ENCODE assay signal across 8 cellular contexts in the genomic region with DNA sequence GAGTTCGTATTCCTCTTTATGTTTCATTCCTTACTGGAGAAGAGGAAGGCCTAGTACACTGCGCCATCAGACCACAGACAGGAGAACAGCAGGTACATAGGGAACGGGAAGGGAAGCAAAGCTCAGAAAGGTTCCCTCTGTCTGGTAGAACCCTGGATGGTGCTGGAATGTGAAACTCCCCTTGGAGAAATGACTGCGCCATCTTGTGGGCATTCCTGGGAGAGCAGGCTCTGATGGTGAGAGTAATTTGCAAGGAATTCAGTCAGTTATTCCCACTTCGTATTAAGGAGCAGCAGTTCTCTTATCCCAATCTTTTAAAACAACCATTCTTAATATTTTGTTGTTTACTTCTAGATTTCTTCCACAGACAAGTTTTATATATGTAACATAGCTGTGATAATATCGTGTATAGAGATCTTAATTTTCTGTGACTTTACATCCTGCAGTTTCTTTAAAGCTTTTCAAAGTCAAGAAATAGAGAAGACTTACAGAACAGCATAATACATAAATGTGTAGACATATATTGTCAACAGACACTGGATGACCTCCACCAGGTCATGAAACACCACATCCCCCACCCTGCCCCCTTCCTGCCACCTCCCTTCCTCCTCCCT.
A peak's percentile ranks its signal among the peaks of the same experiment; 100 is the strongest.
DNase-seq lines count a peak whose midpoint lies in the region; ATAC-seq and TF ChIP-seq lines count a peak whose summit lies in the region.

No MANE protein-coding gene starts in this region.

- H3K9me3 Mint-ChIP-seq in glutamatergic neuron (ENCODE audit: unreplicated experiment) (no peaks in the 10 kb centered on the region), progenitor cell of endocrine pancreas (ENCODE audit: low read depth) (no peaks in the 10 kb centered on the region)
- no peaks in the 10 kb centered on the region for H3K9me3 Mint-ChIP-seq in stimulated activated memory B cell treated with anti-CD40 and anti-IgM and Interleukin-4, amounts not matched to agents 10 μg/mL and 1 μg/mL and 100 μg/mL, for 72 hours

- H3K27ac ChIP-seq in SJSA1 = no peak overlapping the region

- peak; percentile 92 for TF ChIP-seq CTCF in glutamatergic neuron (IDR thresholded peaks at IDR 0.05; ENCODE audit: partially characterized antibody, unreplicated experiment)
- TF ChIP-seq CTCF in progenitor cell of endocrine pancreas (IDR thresholded peaks at IDR 0.05; ENCODE audit: unreplicated experiment) = peak; percentile 94

- no peak overlapping the region for H3K4me3 ChIP-seq in SJSA1

- H3K4me3 Mint-ChIP-seq in glutamatergic neuron (ENCODE audit: unreplicated experiment) = no peak overlapping the region
- H3K4me3 Mint-ChIP-seq in progenitor cell of endocrine pancreas (ENCODE audit: low read depth) = no peak overlapping the region
- H3K4me3 Mint-ChIP-seq in stimulated activated memory B cell treated with anti-CD40 and anti-IgM and Interleukin-4, amounts not matched to agents 10 μg/mL and 1 μg/mL and 100 μg/mL, for 72 hours = no peak overlapping the region

- peaks cover 5% of the 10 kb centered on the region; the same call in 1 of the 2 replicates for H3K27me3 ChIP-seq in SJSA1 (replicated peaks)

- no peaks in the 10 kb centered on the region for H3K9me3 ChIP-seq in SJSA1 (replicated peaks)

- H3K27me3 Mint-ChIP-seq in glutamatergic neuron (ENCODE audit: unreplicated experiment) = peaks cover 1% of the 10 kb centered on the region
- peaks cover 13% of the 10 kb centered on the region for H3K27me3 Mint-ChIP-seq in progenitor cell of endocrine pancreas
- H3K27me3 Mint-ChIP-seq in stimulated activated memory B cell treated with anti-CD40 and anti-IgM and Interleukin-4, amounts not matched to agents 10 μg/mL and 1 μg/mL and 100 μg/mL, for 72 hours = peaks cover 21% of the 10 kb centered on the region

- no peak for ATAC-seq in GM21390 (IDR thresholded peaks at IDR 0.05; ENCODE audit: unreplicated experiment)
- ATAC-seq in stimulated activated memory B cell treated with anti-CD40 and anti-IgM and Interleukin-4, amounts not matched to agents 10 μg/mL and 1 μg/mL and 100 μg/mL, for 72 hours = no peak

- H3K27ac Mint-ChIP-seq in glutamatergic neuron (ENCODE audit: unreplicated experiment) (no peak overlapping the region), progenitor cell of endocrine pancreas (no peak overlapping the region)
- no peak overlapping the region for H3K27ac Mint-ChIP-seq in stimulated activated memory B cell treated with anti-CD40 and anti-IgM and Interleukin-4, amounts not matched to agents 10 μg/mL and 1 μg/mL and 100 μg/mL, for 72 hours

- no peaks in the 10 kb centered on the region for H3K36me3 ChIP-seq in SJSA1

- H3K36me3 Mint-ChIP-seq in glutamatergic neuron (ENCODE audit: unreplicated experiment) = no peaks in the 10 kb centered on the region
- no peaks in the 10 kb centered on the region for H3K36me3 Mint-ChIP-seq in progenitor cell of endocrine pancreas (ENCODE audit: insufficient read depth)
- H3K36me3 Mint-ChIP-seq in stimulated activated memory B cell treated with anti-CD40 and anti-IgM and Interleukin-4, amounts not matched to agents 10 μg/mL and 1 μg/mL and 100 μg/mL, for 72 hours = no peaks in the 10 kb centered on the region

- H3K4me1 Mint-ChIP-seq in glutamatergic neuron (ENCODE audit: low read depth, unreplicated experiment) (no peaks in the 10 kb centered on the region), progenitor cell of endocrine pancreas (ENCODE audit: low read depth) (no peaks in the 10 kb centered on the region)
- H3K4me1 Mint-ChIP-seq in stimulated activated memory B cell treated with anti-CD40 and anti-IgM and Interleukin-4, amounts not matched to agents 10 μg/mL and 1 μg/mL and 100 μg/mL, for 72 hours = no peaks in the 10 kb centered on the region

- DNase-seq in DMS53 (lab: John Stamatoyannopoulos, UW) (peak; percentile 67), LHCN-M2 (ENCODE audit: low read depth) (peak; percentile 35), SJSA1 (ENCODE audit: low read depth in 1 of 2, low spot score in 2 of 2) (peak; percentile 52 to 71), glutamatergic neuron (peak; percentile 91), progenitor cell of endocrine pancreas (ENCODE audit: low spot score, unreplicated experiment) (peak; percentile 75)
- DNase-seq in activated naive CD4-positive, alpha-beta T cell treated with anti-CD3 and anti-CD28 coated beads, Interleukin-2, amount 50 U/mL, for 16 hours = peak; percentile 47

- H3K4me1 ChIP-seq in SJSA1 (replicated peaks) = no peaks in the 10 kb centered on the region

Comparison
In these comparisons a context has a peak if more than half of its experiments do, and no peak if none do; other contexts are left out.
1. DNase-seq: peak in every context shown above with its lines; median percentile 91 in glutamatergic neuron; 75 in progenitor cell of endocrine pancreas; 67 in DMS53; 62 in SJSA1; 47 in activated naive CD4-positive, alpha-beta T cell treated with anti-CD3 and anti-CD28 coated beads, Interleukin-2, amount 50 U/mL, for 16 hours; 35 in LHCN-M2.